Comparison of ENCODE assay signal across 18 cellular contexts in the genomic region with DNA sequence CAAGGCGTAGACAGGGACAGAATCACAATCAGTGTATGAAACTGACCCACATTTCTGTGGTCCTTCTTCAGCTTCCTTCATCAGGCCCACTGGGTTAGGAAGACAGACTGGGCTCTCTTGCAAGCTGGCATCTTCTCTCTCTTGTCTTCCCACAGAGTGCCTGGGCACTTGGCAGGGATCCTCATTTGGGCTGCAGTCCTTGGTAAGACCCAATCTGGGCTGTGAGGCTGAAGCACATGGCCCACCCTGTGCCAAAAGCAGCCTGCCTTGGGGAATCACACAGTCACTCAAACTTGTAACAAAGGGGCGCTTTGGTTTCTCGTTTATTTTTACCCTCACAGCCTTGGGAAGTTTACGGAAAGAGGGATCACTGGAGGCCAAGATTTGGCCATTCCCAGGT. TPM values are rescaled to one million over a fixed set of nuclear protein-coding genes. Genes with fewer than 3 reads are reported as not detected.
A peak's percentile ranks its signal among the peaks of the same experiment; 100 is the strongest.
DNase-seq lines count a peak whose midpoint lies in the region; ATAC-seq and TF ChIP-seq lines count a peak whose summit lies in the region.
"Had no signal": no experiment of that assay in that cellular context is flagged by ENCODE, and none has a peak within 500 bp of the region (broad histone marks: within the 10 kb centered on the region; RNA-seq: fewer than 3 reads in every experiment).

No MANE protein-coding gene starts in this region.

- DNase-seq in C1 segment of cervical spinal cord (lab: John Stamatoyannopoulos, UW) (peak in 8 of 14 donors; percentile 19 to 67 (median 54)), T-helper 17 cell (no peak), epidermal melanocyte (ENCODE audit: insufficient read length, low spot score) (peak; percentile 12), nephron progenitor cell (no peak), Calu3 (no peak), prostate gland (ENCODE audit: low spot score) (no peak), DMS79 (lab: John Stamatoyannopoulos, UW) (no peak)
- DNase-seq in activated T-cell treated with anti-CD3 and anti-CD28 coated beads, Interleukin-2, amount 50 U/mL, for 4 hours: no peak
- DNase-seq: AML-193, IMR-90, Kasumi-1, NCI-H1105 treated with DMSO at 0.1 percent for 48 hours, NCI-H187 treated with DMSO at 0.1 percent for 48 hours, NCI-H446 treated with DMSO at 0.1 percent for 48 hours, NCI-H774, PC-9 had no signal

- TF ChIP-seq CTCF in nephron progenitor cell (IDR thresholded peaks at IDR 0.05) (no peak), Calu3 (IDR thresholded peaks at IDR 0.05; ENCODE audit: unreplicated experiment) (no peak), prostate gland (IDR thresholded peaks at IDR 0.05) (no peak)

- no peak for ATAC-seq in T-helper 17 cell
- no peak for ATAC-seq in activated T-cell treated with anti-CD3 and anti-CD28 coated beads, Interleukin-2, amount 50 U/mL, for 4 hours

- no peak for TF ChIP-seq POLR2A in prostate gland (IDR thresholded peaks at IDR 0.05)

- H3K27me3 ChIP-seq in prostate gland (replicated peaks; ENCODE audit: insufficient read depth): no peaks in the 10 kb centered on the region

- WGBS in prostate gland: 87% methylated on average over 4 of the region's 4 CpGs

- no peak overlapping the region for H3K4me3 ChIP-seq in prostate gland
- H3K4me3 ChIP-seq: HAP-1, PC-9 had no signal

- H3K9me3 Mint-ChIP-seq in nephron progenitor cell (no peaks in the 10 kb centered on the region), Calu3 (ENCODE audit: low read depth, unreplicated experiment) (no peaks in the 10 kb centered on the region)
- H3K9me3 Mint-ChIP-seq in activated T-cell treated with anti-CD3 and anti-CD28 coated beads, Interleukin-2, amount 50 U/mL, for 4 hours: no peaks in the 10 kb centered on the region
- H3K9me3 Mint-ChIP-seq: CD8-positive, alpha-beta memory T cell had no signal

- H3K4me1 Mint-ChIP-seq in T-helper 17 cell (peaks cover 30% of the 10 kb centered on the region), nephron progenitor cell (peaks cover 10% of the 10 kb centered on the region), Calu3 (ENCODE audit: low read depth, unreplicated experiment) (peaks cover 3% of the 10 kb centered on the region)
- peaks cover 42% of the 10 kb centered on the region for H3K4me1 Mint-ChIP-seq in activated T-cell treated with anti-CD3 and anti-CD28 coated beads, Interleukin-2, amount 50 U/mL, for 4 hours (ENCODE audit: low read depth)

- H3K4me3 Mint-ChIP-seq in T-helper 17 cell: no peak overlapping the region
- H3K4me3 Mint-ChIP-seq in nephron progenitor cell: no peak overlapping the region
- H3K4me3 Mint-ChIP-seq in Calu3 (ENCODE audit: low read depth, unreplicated experiment): no peak overlapping the region
- H3K4me3 Mint-ChIP-seq in activated T-cell treated with anti-CD3 and anti-CD28 coated beads, Interleukin-2, amount 50 U/mL, for 4 hours: no peak overlapping the region
- H3K4me3 Mint-ChIP-seq: CD8-positive, alpha-beta memory T cell had no signal

- H3K36me3 ChIP-seq in prostate gland: no peaks in the 10 kb centered on the region
- H3K36me3 ChIP-seq: HAP-1 had no signal

- no peaks in the 10 kb centered on the region for H3K4me1 ChIP-seq in prostate gland (replicated peaks)
- H3K4me1 ChIP-seq: HAP-1 had no signal

- H3K27ac Mint-ChIP-seq in T-helper 17 cell (peak overlapping the region; percentile 73), nephron progenitor cell (peak overlapping the region; percentile 20), Calu3 (ENCODE audit: unreplicated experiment) (no peak overlapping the region)
- H3K27ac Mint-ChIP-seq: CD8-positive, alpha-beta memory T cell had no signal

- H3K27ac ChIP-seq in prostate gland: no peak overlapping the region
- H3K27ac ChIP-seq: PC-9 had no signal

- H3K36me3 Mint-ChIP-seq in T-helper 17 cell (ENCODE audit: low read depth) (peaks cover 2% of the 10 kb centered on the region), nephron progenitor cell (ENCODE audit: low read depth) (no peaks in the 10 kb centered on the region), Calu3 (ENCODE audit: insufficient read depth, unreplicated experiment) (no peaks in the 10 kb centered on the region)
- no peaks in the 10 kb centered on the region for H3K36me3 Mint-ChIP-seq in activated T-cell treated with anti-CD3 and anti-CD28 coated beads, Interleukin-2, amount 50 U/mL, for 4 hours (ENCODE audit: insufficient read depth)
- H3K36me3 Mint-ChIP-seq: CD8-positive, alpha-beta memory T cell had no signal

- no peaks in the 10 kb centered on the region for H3K9me3 ChIP-seq in T-helper 17 cell (ENCODE audit: control insufficient read depth, low read length, poor library complexity, severe bottlenecking)
- no peaks in the 10 kb centered on the region for H3K9me3 ChIP-seq in prostate gland
- H3K9me3 ChIP-seq: HAP-1 had no signal

- intact Hi-C loops in Calu3 (cut with micrococcal nuclease; ENCODE audit: unreplicated experiment) (no loop called here), prostate gland (cut with DNase I) (no loop called here)

- CTCF ChIA-PET in Calu3 (lab: Charles Lee): interaction anchor here (0.6 kb wide), 1 partner anchor 227 kb away, joined by 6 read pairs; no protein-coding TSS in a partner anchor

- BruUV-seq in Calu3 (replicated peaks; lab: Mats Ljungman, UMichigan): no TSS peak

- H3K27me3 Mint-ChIP-seq in T-helper 17 cell (peaks cover 47% of the 10 kb centered on the region), nephron progenitor cell (ENCODE audit: low read depth, poor library complexity) (peaks cover 41% of the 10 kb centered on the region), Calu3 (ENCODE audit: unreplicated experiment) (peaks cover 74% of the 10 kb centered on the region)
- H3K27me3 Mint-ChIP-seq in activated T-cell treated with anti-CD3 and anti-CD28 coated beads, Interleukin-2, amount 50 U/mL, for 4 hours (ENCODE audit: low read depth): peaks cover 33% of the 10 kb centered on the region

RNA-seq across cellular contexts. Expression of a gene that starts 8.2 kb away (rescaled TPM):
- under 1 TPM in 1 of 2 donors, not detected in 1; 0.35 TPM for total RNA-seq in T-helper 17 cell
- 2.5 and 2.8 TPM in 2 replicates for total RNA-seq in Calu3 (2022)
- 10 to 100 TPM; 11.9 to 25.2 TPM for total RNA-seq in prostate gland
- under 1 TPM in 1 of 3 donors, not detected in 2; 0.15 TPM for total RNA-seq in activated T-cell treated with anti-CD3 and anti-CD28 coated beads, Interleukin-2, amount 50 U/mL, for 4 hours

Comparison
In these comparisons a context has a peak if more than half of its experiments do, and no peak if none do; other contexts are left out.
1. DNase-seq: peak in C1 segment of cervical spinal cord (8 of 14) and epidermal melanocyte (single experiment); none in T-helper 17 cell (0 of 3), nephron progenitor cell (single experiment), Calu3 (single experiment), prostate gland (single experiment), activated T-cell treated with anti-CD3 and anti-CD28 coated beads, Interleukin-2, amount 50 U/mL, for 4 hours (single experiment) and DMS79 (single experiment).